In the genomic region with DNA sequence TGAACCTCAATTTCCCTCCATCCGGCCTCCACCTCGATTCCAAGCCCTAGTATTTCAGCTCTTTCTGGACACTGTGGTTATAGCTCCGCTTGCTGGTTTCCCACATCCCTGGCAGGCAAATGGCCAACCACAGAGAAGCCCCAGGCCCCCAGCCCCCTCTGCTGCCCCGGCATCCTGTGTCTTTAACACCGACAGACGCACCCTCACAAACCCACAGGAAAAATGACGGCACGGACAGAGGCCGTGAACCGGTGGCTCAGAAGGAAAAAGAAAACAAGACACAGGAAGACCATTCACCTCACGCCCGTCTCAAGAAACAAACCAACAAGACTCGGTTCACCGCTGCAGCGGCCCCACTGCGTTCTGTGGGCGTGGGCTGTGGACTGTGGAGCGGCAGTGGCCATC, we compare ENCODE assay signal across 1 cellular context.
TF ChIP-seq lines count a peak whose summit lies in the region.

No MANE protein-coding gene starts in this region.

TF ChIP-seq in endothelial cell of umbilical vein, 7 proteins besides CTCF, POLR2A, EP300 and RAD21:
- TF ChIP-seq MAX (IDR thresholded peaks at IDR 0.05; ENCODE audit: insufficient read depth, insufficient read length) (no peak), FOS (IDR thresholded peaks at IDR 0.05; ENCODE audit: borderline replicate concordance, insufficient read depth, low read length) (peak; percentile 54), EZH2 (IDR thresholded peaks at IDR 0.05; ENCODE audit: borderline replicate concordance, low read depth, low read length, severe bottlenecking) (no peak)
